In the genomic region with DNA sequence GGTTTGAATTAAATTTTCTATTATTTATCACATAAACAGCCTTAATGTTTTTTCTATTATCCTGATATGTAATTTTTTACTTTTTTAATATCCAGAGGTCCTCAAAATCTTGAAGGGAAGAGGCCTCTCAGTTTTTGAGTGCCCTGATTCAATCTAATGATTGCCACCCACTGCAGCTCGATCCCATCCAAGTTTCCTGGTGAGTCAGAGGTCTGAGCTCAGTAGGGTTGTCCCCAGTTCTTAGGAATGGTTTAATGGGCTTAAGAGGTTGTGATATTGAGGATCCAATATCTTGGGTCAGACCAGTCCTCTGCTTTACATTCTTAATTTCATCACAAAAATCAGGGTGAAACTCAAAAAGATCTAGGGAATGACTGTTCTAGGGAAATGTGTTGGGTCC, we compare ENCODE assay signal across 20 cellular contexts.
DNase-seq lines count a peak whose midpoint lies in the region; ATAC-seq, FAIRE-seq and TF ChIP-seq lines count a peak whose summit lies in the region.
"Had no signal": no experiment of that assay in that cellular context is flagged by ENCODE, and none has a peak within 500 bp of the region (broad histone marks: within the 10 kb centered on the region; RNA-seq: fewer than 3 reads in every experiment).

No MANE protein-coding gene starts in this region.

- H3K9me2 ChIP-seq in PC-3 (replicated peaks; ENCODE audit: low read length) (no peaks in the 10 kb centered on the region), MM.1S (replicated peaks; ENCODE audit: insufficient read depth, low read length) (no peaks in the 10 kb centered on the region)

- no peak overlapping the region for H3K9ac ChIP-seq in PC-3 (ENCODE audit: low read length)
- H3K9ac ChIP-seq in kidney (ENCODE audit: low read length in 2 of 2): no peak overlapping the region
- H3K9ac ChIP-seq in MM.1S (ENCODE audit: low read length): no peak overlapping the region

- no peaks in the 10 kb centered on the region for H3F3A ChIP-seq in PC-3 (ENCODE audit: low read length, unreplicated experiment)
- no peaks in the 10 kb centered on the region for H3F3A ChIP-seq in MM.1S (ENCODE audit: insufficient read depth, low read length)

- H4K20me1 ChIP-seq in PC-3 (ENCODE audit: low read length): no peaks in the 10 kb centered on the region
- no peaks in the 10 kb centered on the region for H4K20me1 ChIP-seq in MM.1S (ENCODE audit: insufficient read depth, low read length)

- POLR2A ChIA-PET in PC-3 (lab: Charles Lee; ENCODE audit: unreplicated experiment): no interaction called here

- H3K4me2 ChIP-seq in PC-3 (ENCODE audit: low read length) (no peak overlapping the region), MM.1S (ENCODE audit: low read depth, low read length) (no peak overlapping the region)

- H3K27me3 ChIP-seq in PC-3 (ENCODE audit: low read length) (no peaks in the 10 kb centered on the region), MM.1S (replicated peaks; ENCODE audit: insufficient read depth, low read length) (no peaks in the 10 kb centered on the region)

- H3K9me3 ChIP-seq in PC-3 (ENCODE audit: low read length): no peaks in the 10 kb centered on the region
- no peaks in the 10 kb centered on the region for H3K9me3 ChIP-seq in kidney (ENCODE audit: control insufficient read depth in 1 of 2, low read length in 2 of 2)
- no peaks in the 10 kb centered on the region for H3K9me3 ChIP-seq in MM.1S (replicated peaks; ENCODE audit: insufficient read depth, low read length)

- H2AFZ ChIP-seq in PC-3 (ENCODE audit: low read length) (no peak overlapping the region), MM.1S (ENCODE audit: low read length) (no peak overlapping the region)

- H3K4me1 ChIP-seq in PC-3 (ENCODE audit: insufficient read depth, low read length): no peaks in the 10 kb centered on the region
- no peaks in the 10 kb centered on the region for H3K4me1 ChIP-seq in kidney (ENCODE audit: control insufficient read depth in 1 of 2, insufficient read depth in 1 of 2, low read depth in 1 of 2, low read length in 2 of 2)
- no peaks in the 10 kb centered on the region for H3K4me1 ChIP-seq in MM.1S (ENCODE audit: low read length)

- peak; percentile 8 for DNase-seq in AG20443 (ENCODE audit: low spot score)
- no peak for DNase-seq in PC-3
- peak; percentile 19 for DNase-seq in epithelial cell of esophagus (ENCODE audit: low read depth)
- peak; percentile 5 for DNase-seq in myocyte (ENCODE audit: low read depth)
- no peak for DNase-seq in NCI-H1105 treated with DMSO at 0.1 percent for 48 hours (lab: John Stamatoyannopoulos, UW)
- no peak for DNase-seq in kidney
- no peak for DNase-seq in MM.1S
- no peak for DNase-seq in stimulated activated naive CD4-positive, alpha-beta T cell (lab: John Stamatoyannopoulos, UW)
- DNase-seq: 8988T; C1 segment of cervical spinal cord; CD4-positive, alpha-beta memory T cell; COR-L47; DMS153; DMS79 treated with DMSO at 0.1 percent for 48 hours; EL; GOT3; H9 had no signal

- ATAC-seq in PC-3: peak; percentile 39; the same call in 1 of the 2 replicates

- intact Hi-C loops in PC-3 (cut with micrococcal nuclease) (no loop called here), kidney (cut with DNase I) (no loop called here)

- H3K36me3 ChIP-seq in PC-3 (ENCODE audit: low read depth, low read length) (no peaks in the 10 kb centered on the region), kidney (ENCODE audit: control insufficient read depth in 1 of 2, insufficient read depth in 2 of 2, low read length in 2 of 2) (no peaks in the 10 kb centered on the region), MM.1S (replicated peaks; ENCODE audit: insufficient read depth, low read length) (no peaks in the 10 kb centered on the region)

- H3K4me3 ChIP-seq in PC-3 (ENCODE audit: low read length): no peak overlapping the region
- H3K4me3 ChIP-seq in epithelial cell of esophagus (ENCODE audit: low read length): no peak overlapping the region
- no peak overlapping the region for H3K4me3 ChIP-seq in kidney (ENCODE audit: low read length in 2 of 2)
- no peak overlapping the region for H3K4me3 ChIP-seq in MM.1S (ENCODE audit: low read length)

- no TSS peak for BruUV-seq in PC-3 (replicated peaks; lab: Mats Ljungman, UMichigan)

- TF ChIP-seq CTCF in PC-3 (conservative IDR thresholded peaks at IDR 0.05; ENCODE audit: low read depth, low read length): no peak
- no peak for TF ChIP-seq CTCF in epithelial cell of esophagus (IDR thresholded peaks at IDR 0.05; ENCODE audit: insufficient read depth, low read depth, low read length, missing control alignments)
- no peak for TF ChIP-seq CTCF in kidney (IDR thresholded peaks at IDR 0.05; ENCODE audit: borderline replicate concordance, extremely low read depth, insufficient read depth)
- TF ChIP-seq CTCF in MM.1S (IDR thresholded peaks at IDR 0.05; ENCODE audit: low read length): no peak

- FAIRE-seq in kidney (lab: Jason Lieb, UNC): no peak
- FAIRE-seq: D721Med, G401.6, GM12891 had no signal

- CTCF ChIA-PET in PC-3 (lab: Charles Lee): interaction anchor here (1.3 kb wide), 1 partner anchor 11 kb away, joined by 3 read pairs; no protein-coding TSS in a partner anchor

- H3K27ac ChIP-seq in PC-3 (ENCODE audit: low read length): no peak overlapping the region
- H3K27ac ChIP-seq in kidney (ENCODE audit: low read depth in 2 of 2, low read length in 2 of 2): no peak overlapping the region
- no peak overlapping the region for H3K27ac ChIP-seq in MM.1S (ENCODE audit: low read length)

- H3K79me2 ChIP-seq in PC-3 (ENCODE audit: low read length) (no peaks in the 10 kb centered on the region), MM.1S (ENCODE audit: low read length) (no peaks in the 10 kb centered on the region)

Comparison
In these comparisons a context has a peak if more than half of its experiments do, and no peak if none do; other contexts are left out.
1. DNase-seq: peak in AG20443 (single experiment), epithelial cell of esophagus (single experiment) and myocyte (single experiment); none in PC-3 (single experiment), NCI-H1105 treated with DMSO at 0.1 percent for 48 hours (single experiment), kidney (single experiment), MM.1S (single experiment) and stimulated activated naive CD4-positive, alpha-beta T cell (0 of 6).